8 cellular contexts compared by ENCODE assay signal in the genomic region with DNA sequence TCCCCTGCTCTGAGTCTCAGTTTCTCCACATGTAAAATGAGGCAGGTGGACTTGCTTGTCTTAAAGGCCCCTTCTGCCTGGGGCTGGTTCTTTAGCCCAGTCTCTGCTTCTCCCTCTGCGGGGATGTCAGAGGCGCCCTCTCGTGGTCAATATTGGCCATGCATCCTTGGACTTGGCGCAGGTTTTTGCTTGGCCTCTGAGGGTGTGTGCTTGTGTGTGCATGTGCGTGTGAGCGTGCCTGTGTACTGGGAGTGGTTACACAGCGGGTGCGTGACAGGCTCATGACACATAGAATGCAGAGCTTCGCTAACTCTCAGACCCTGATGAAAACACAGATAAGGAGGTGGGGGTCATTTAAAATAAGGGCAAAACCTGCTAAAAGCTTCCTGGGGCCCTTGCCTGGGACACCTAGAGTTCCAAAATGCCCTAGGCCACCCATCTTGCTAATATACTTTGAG.
DNase-seq lines count a peak whose midpoint lies in the region; ATAC-seq lines count a peak whose summit lies in the region.

No MANE protein-coding gene starts in this region.

- intact Hi-C loops in cardiac septum (cut with DNase I) = no loop called here

- no peak for ATAC-seq in GM18519 (IDR thresholded peaks at IDR 0.05; ENCODE audit: low FRiP score, unreplicated experiment)

- DNase-seq in NCI-H1417 (lab: John Stamatoyannopoulos, UW) (peak; percentile 58 to 76 (median 59)), NCI-H1417 treated with DMSO at 0.1 percent for 48 hours (lab: John Stamatoyannopoulos, UW) (no peak), Kasumi-1 (lab: John Stamatoyannopoulos, UW) (peak; percentile 77 to 80), SW 1271 (lab: John Stamatoyannopoulos, UW) (peak; percentile 64 to 76), cardiac septum (ENCODE audit: low spot score) (peak; percentile 88), retina (peak; percentile 90)
- peak; percentile 44 for DNase-seq in activated naive CD8-positive, alpha-beta T cell treated with anti-CD3 and anti-CD28 coated beads, Interleukin-2, amount 50 U/mL, for 16 hours (ENCODE audit: low read depth, low spot score)
